9 cellular contexts compared by ENCODE assay signal in genomic region chr10:89837173-89838001, GRCh38.
DNase-seq lines count a peak whose midpoint lies in the region; ATAC-seq, FAIRE-seq and TF ChIP-seq lines count a peak whose summit lies in the region.
"Had no signal": no experiment of that assay in that cellular context is flagged by ENCODE, and none has a peak within 500 bp of the region (broad histone marks: within the 10 kb centered on the region; RNA-seq: fewer than 3 reads in every experiment).

No MANE protein-coding gene starts in this region.

- FAIRE-seq in bronchial epithelial cell (lab: Jason Lieb, UNC), result no peak

- no peaks in the 10 kb centered on the region for H3K27me3 ChIP-seq in bronchial epithelial cell (ENCODE audit: control insufficient read depth, insufficient read depth, low read length)

- DNase-seq in T47D (ENCODE audit: low read depth in 1 of 2, low spot score in 1 of 2), result peak; percentile 33 to 50
- DNase-seq in MCF 10A (ENCODE audit: unreplicated experiment), result no peak
- peak; percentile 15 for DNase-seq in bronchial epithelial cell (ENCODE audit: low read depth)
- DNase-seq in medulla oblongata (ENCODE audit: extremely low spot score), result peak; percentile 27
- DNase-seq in substantia nigra (lab: John Stamatoyannopoulos, UW), result peak in 13 of 49 donors; percentile 7 to 49 (median 23)
- no peak for DNase-seq in ACHN
- no peak for DNase-seq in type B pancreatic cell (ENCODE audit: extremely low spot score, unreplicated experiment)

- peak overlapping the region; percentile 49 for H3K27ac ChIP-seq in substantia nigra (ENCODE audit: low read depth, low read length, poor library complexity, severe bottlenecking)
- H3K27ac ChIP-seq: C4-2B had no signal

- no peaks in the 10 kb centered on the region for H3K9me3 Mint-ChIP-seq in MCF 10A (ENCODE audit: unreplicated experiment)
- H3K9me3 Mint-ChIP-seq in type B pancreatic cell, result peaks cover 4% of the 10 kb centered on the region

- no peaks in the 10 kb centered on the region for H3K36me3 ChIP-seq in bronchial epithelial cell (ENCODE audit: control insufficient read depth, insufficient read depth, low read length)

- in situ Hi-C loops in T47D (cut with HindIII; ENCODE audit: low pct_unique_long_range_greater_than_20kb, low sequenced_read_pairs) (no loop called here), ACHN (cut with HindIII; ENCODE audit: low pct_ligation_motif_present, low pct_unique_long_range_greater_than_20kb, low sequenced_read_pairs) (no loop called here)

- H3K36me3 Mint-ChIP-seq in MCF 10A (ENCODE audit: insufficient read depth, unreplicated experiment) (no peaks in the 10 kb centered on the region), type B pancreatic cell (no peaks in the 10 kb centered on the region)

- peak; percentile 69 for ATAC-seq in SK-N-SH treated with all-trans-retinoic acid at 6 μM for 48 hours

- intact Hi-C loops in MCF 10A (cut with micrococcal nuclease), result no loop called here

- H3K27me3 Mint-ChIP-seq in MCF 10A (ENCODE audit: insufficient read depth, unreplicated experiment), result no peaks in the 10 kb centered on the region
- no peaks in the 10 kb centered on the region for H3K27me3 Mint-ChIP-seq in type B pancreatic cell

- BruUV-seq in MCF 10A (replicated peaks; lab: Mats Ljungman, UMichigan), result no TSS peak

- TF ChIP-seq CTCF in MCF 10A (IDR thresholded peaks at IDR 0.05; ENCODE audit: unreplicated experiment) (no peak), bronchial epithelial cell (IDR thresholded peaks at IDR 0.05; ENCODE audit: insufficient read depth, low read length, severe bottlenecking) (no peak), type B pancreatic cell (conservative IDR thresholded peaks at IDR 0.05) (no peak)

- H3K4me3 ChIP-seq in bronchial epithelial cell (ENCODE audit: low read depth, low read length), result peak overlapping the region; percentile 72

- H3K4me1 Mint-ChIP-seq in MCF 10A (ENCODE audit: insufficient read depth, unreplicated experiment) (no peaks in the 10 kb centered on the region), type B pancreatic cell (ENCODE audit: unreplicated experiment) (no peaks in the 10 kb centered on the region)

- H3K4me3 Mint-ChIP-seq in MCF 10A (ENCODE audit: unreplicated experiment) (no peak overlapping the region), type B pancreatic cell (no peak overlapping the region)

- POLR2A ChIA-PET in MCF 10A (lab: Yijun Ruan, JAX), result no interaction called here

- H3K27ac Mint-ChIP-seq in MCF 10A (ENCODE audit: low read depth, unreplicated experiment), result no peak overlapping the region
- H3K27ac Mint-ChIP-seq in type B pancreatic cell, result no peak overlapping the region

- CTCF ChIA-PET in MCF 10A (lab: Yijun Ruan, JAX), result no interaction called here

TF ChIP-seq in SK-N-SH treated with all-trans-retinoic acid at 6 μM for 48 hours, 23 proteins besides CTCF, POLR2A, EP300 and RAD21:
- TF ChIP-seq TSHZ2 (CRISPR knock-in tag; IDR thresholded peaks at IDR 0.05) (no peak), ZFP30 (CRISPR knock-in tag; IDR thresholded peaks at IDR 0.05) (no peak), ISL1 (CRISPR knock-in tag; IDR thresholded peaks at IDR 0.05) (no peak), BACH2 (CRISPR knock-in tag; IDR thresholded peaks at IDR 0.05; ENCODE audit: borderline replicate concordance) (no peak), PPARA (CRISPR knock-in tag; IDR thresholded peaks at IDR 0.05; ENCODE audit: borderline replicate concordance) (no peak), GLIS3 (CRISPR knock-in tag; IDR thresholded peaks at IDR 0.05) (no peak), PATZ1 (CRISPR knock-in tag; IDR thresholded peaks at IDR 0.05; ENCODE audit: borderline replicate concordance) (no peak), ZNF565 (CRISPR knock-in tag; conservative IDR thresholded peaks at IDR 0.05; ENCODE audit: low read depth) (no peak), RARB (CRISPR knock-in tag; IDR thresholded peaks at IDR 0.05) (no peak), ZNF8 (CRISPR knock-in tag; IDR thresholded peaks at IDR 0.05) (no peak), SNAI2 (CRISPR knock-in tag; IDR thresholded peaks at IDR 0.05) (no peak), TCF4 (CRISPR knock-in tag; IDR thresholded peaks at IDR 0.05; ENCODE audit: borderline replicate concordance) (no peak), TOX (CRISPR knock-in tag; IDR thresholded peaks at IDR 0.05; ENCODE audit: borderline replicate concordance) (no peak), ZC3H10 (CRISPR knock-in tag; IDR thresholded peaks at IDR 0.05) (no peak), ESRRG (CRISPR knock-in tag; IDR thresholded peaks at IDR 0.05) (no peak), CSRNP3 (CRISPR knock-in tag; IDR thresholded peaks at IDR 0.05) (no peak), ARNTL (CRISPR knock-in tag; IDR thresholded peaks at IDR 0.05; ENCODE audit: borderline replicate concordance, low read depth) (no peak)
TF ChIP-seq in SK-N-SH treated with all-trans-retinoic acid at 6 μM for 48 hours: peak in this region for 0.

Comparison
In these comparisons a context has a peak if more than half of its experiments do, and no peak if none do; other contexts are left out.
1. DNase-seq: peak in T47D (2 of 2), bronchial epithelial cell (single experiment) and medulla oblongata (single experiment); none in MCF 10A (single experiment), ACHN (single experiment) and type B pancreatic cell (single experiment).